Comparison of ENCODE assay signal across 17 cellular contexts in genomic region chr14:105068818-105069217, GRCh38. TPM values are rescaled to one million over a fixed set of nuclear protein-coding genes. Genes with fewer than 3 reads are reported as not detected.
DNase-seq lines count a peak whose midpoint lies in the region; ATAC-seq and TF ChIP-seq lines count a peak whose summit lies in the region.
"Had no signal": no experiment of that assay in that cellular context is flagged by ENCODE, and none has a peak within 500 bp of the region (broad histone marks: within the 10 kb centered on the region; RNA-seq: fewer than 3 reads in every experiment).

No MANE protein-coding gene starts in this region.

- H3K4me1 ChIP-seq in neural progenitor cell = peaks cover 13% of the 10 kb centered on the region
- H3K4me1 ChIP-seq: foreskin keratinocyte had no signal

- no peaks in the 10 kb centered on the region for H3F3A ChIP-seq in neural progenitor cell (ENCODE audit: low read depth)

- no peak for ATAC-seq in activated CD8-positive, alpha-beta T cell treated with anti-CD3 and anti-CD28 coated beads for 36 hours
- ATAC-seq in activated CD8-positive, alpha-beta T cell treated with anti-CD3 and anti-CD28 coated beads, Interleukin-2, amount 10 ng/mL, durations not matched to agents 7 days and 5 days = no peak
- ATAC-seq in activated B cell treated with CpG ODN at 0.5 μM for 24 hours (ENCODE audit: low read depth) (no peak), HG03196 (IDR thresholded peaks at IDR 0.05; ENCODE audit: unreplicated experiment) (no peak)
- ATAC-seq: foreskin keratinocyte had no signal

- H3K4me1 Mint-ChIP-seq in activated CD8-positive, alpha-beta T cell treated with anti-CD3 and anti-CD28 coated beads for 36 hours (ENCODE audit: low read depth) = peaks cover 54% of the 10 kb centered on the region
- H3K4me1 Mint-ChIP-seq in activated CD8-positive, alpha-beta T cell treated with anti-CD3 and anti-CD28 coated beads, Interleukin-2, amount 10 ng/mL, durations not matched to agents 7 days and 5 days (ENCODE audit: low read depth) = peaks cover 66% of the 10 kb centered on the region
- H3K4me1 Mint-ChIP-seq in activated B cell treated with CpG ODN at 0.5 μM for 24 hours (peaks cover 78% of the 10 kb centered on the region), neural progenitor cell (peaks cover 14% of the 10 kb centered on the region)

- peak overlapping the region; percentile 73 for H3K27ac Mint-ChIP-seq in activated CD8-positive, alpha-beta T cell treated with anti-CD3 and anti-CD28 coated beads for 36 hours
- H3K27ac Mint-ChIP-seq in activated CD8-positive, alpha-beta T cell treated with anti-CD3 and anti-CD28 coated beads, Interleukin-2, amount 10 ng/mL, durations not matched to agents 7 days and 5 days = no peak overlapping the region
- peak overlapping the region; percentile 92 for H3K27ac Mint-ChIP-seq in activated B cell treated with CpG ODN at 0.5 μM for 24 hours
- peak overlapping the region; percentile 13 for H3K27ac Mint-ChIP-seq in neural progenitor cell

- no peak overlapping the region for H3K9ac ChIP-seq in neural progenitor cell

- H3K27ac ChIP-seq in neural progenitor cell = no peak overlapping the region
- H3K27ac ChIP-seq: foreskin keratinocyte, tibial nerve had no signal

- no peaks in the 10 kb centered on the region for H3K9me3 ChIP-seq in neural progenitor cell (ENCODE audit: low read depth)
- H3K9me3 ChIP-seq: tibial nerve had no signal

- no peaks in the 10 kb centered on the region for H3K27me3 ChIP-seq in neural progenitor cell

- no peak overlapping the region for H2AFZ ChIP-seq in neural progenitor cell (replicated peaks)

- no peaks in the 10 kb centered on the region for H3K9me3 Mint-ChIP-seq in activated CD8-positive, alpha-beta T cell treated with anti-CD3 and anti-CD28 coated beads for 36 hours
- H3K9me3 Mint-ChIP-seq in activated CD8-positive, alpha-beta T cell treated with anti-CD3 and anti-CD28 coated beads, Interleukin-2, amount 10 ng/mL, durations not matched to agents 7 days and 5 days (ENCODE audit: insufficient read depth) = no peaks in the 10 kb centered on the region
- H3K9me3 Mint-ChIP-seq in activated B cell treated with CpG ODN at 0.5 μM for 24 hours = no peaks in the 10 kb centered on the region
- no peaks in the 10 kb centered on the region for H3K9me3 Mint-ChIP-seq in neural progenitor cell

- no peak for DNase-seq in activated CD8-positive, alpha-beta T cell treated with anti-CD3 and anti-CD28 coated beads for 36 hours
- no peak for DNase-seq in activated CD8-positive, alpha-beta T cell treated with anti-CD3 and anti-CD28 coated beads, Interleukin-2, amount 10 ng/mL, durations not matched to agents 7 days and 5 days
- no peak for DNase-seq in GM12864 (ENCODE audit: low read depth)
- DNase-seq in activated B cell treated with CpG ODN at 0.5 μM for 24 hours = no peak
- DNase-seq in neural progenitor cell (ENCODE audit: low spot score) = no peak
- DNase-seq in NCI-H2107 (lab: John Stamatoyannopoulos, UW) = no peak
- DNase-seq in NCI-H2029 (lab: John Stamatoyannopoulos, UW) = no peak
- DNase-seq: DND-41; foreskin keratinocyte; H7; KG1; NCI-H2029 treated with DMSO at 0.1 percent for 48 hours; stimulated activated naive CD4-positive, alpha-beta T cell had no signal

- H3K27me3 Mint-ChIP-seq in activated CD8-positive, alpha-beta T cell treated with anti-CD3 and anti-CD28 coated beads for 36 hours = no peaks in the 10 kb centered on the region
- H3K27me3 Mint-ChIP-seq in activated CD8-positive, alpha-beta T cell treated with anti-CD3 and anti-CD28 coated beads, Interleukin-2, amount 10 ng/mL, durations not matched to agents 7 days and 5 days (ENCODE audit: low read depth) = peaks cover 7% of the 10 kb centered on the region
- H3K27me3 Mint-ChIP-seq in activated B cell treated with CpG ODN at 0.5 μM for 24 hours (no peaks in the 10 kb centered on the region), neural progenitor cell (ENCODE audit: insufficient read depth, low read depth) (peaks cover 2% of the 10 kb centered on the region)

- CTCF ChIA-PET in activated CD8-positive, alpha-beta T cell treated with anti-CD3 and anti-CD28 coated beads for 36 hours (lab: Charles Lee) = no interaction called here
- CTCF ChIA-PET in activated CD8-positive, alpha-beta T cell treated with anti-CD3 and anti-CD28 coated beads, Interleukin-2, amount 10 ng/mL, durations not matched to agents 7 days and 5 days (lab: Charles Lee) = no interaction called here
- CTCF ChIA-PET in activated B cell treated with CpG ODN at 0.5 μM for 24 hours (lab: Charles Lee) = no interaction called here

- peak overlapping the region; percentile 9; the same call in 1 of the 2 replicates for H3K4me3 ChIP-seq in GM12864 (ENCODE audit: low read depth, low read length)
- no peak overlapping the region for H3K4me3 ChIP-seq in neural progenitor cell
- H3K4me3 ChIP-seq: tibial nerve had no signal

- no peak for TF ChIP-seq CTCF in activated CD8-positive, alpha-beta T cell treated with anti-CD3 and anti-CD28 coated beads for 36 hours (IDR thresholded peaks at IDR 0.05)
- TF ChIP-seq CTCF in GM12864 (IDR thresholded peaks at IDR 0.05; ENCODE audit: low read depth, low read length, missing control alignments) (no peak), activated B cell treated with CpG ODN at 0.5 μM for 24 hours (IDR thresholded peaks at IDR 0.05) (no peak), neural progenitor cell (IDR thresholded peaks at IDR 0.05) (no peak)

- H4K20me1 ChIP-seq in neural progenitor cell (ENCODE audit: low read depth) = no peaks in the 10 kb centered on the region

- POLR2A ChIA-PET in activated CD8-positive, alpha-beta T cell treated with anti-CD3 and anti-CD28 coated beads for 36 hours (lab: Charles Lee) = interaction anchor here (3.0 kb wide), 1 partner anchor 9 kb away, joined by 21 read pairs; no protein-coding TSS in a partner anchor
- POLR2A ChIA-PET in activated CD8-positive, alpha-beta T cell treated with anti-CD3 and anti-CD28 coated beads, Interleukin-2, amount 10 ng/mL, durations not matched to agents 7 days and 5 days (lab: Charles Lee) = no interaction called here
- POLR2A ChIA-PET in activated B cell treated with CpG ODN at 0.5 μM for 24 hours (lab: Charles Lee) = interaction anchor here (0.8 kb wide), 1 partner anchor 23 kb away, joined by 3 read pairs; no protein-coding TSS in a partner anchor

- intact Hi-C loops in activated CD8-positive, alpha-beta T cell treated with anti-CD3 and anti-CD28 coated beads for 36 hours (cut with micrococcal nuclease) = loop anchor here (5.0 kb wide), 1 partner anchor 317 kb away; the partner anchor contains the start of gene SIVA1
- intact Hi-C loops in activated B cell treated with CpG ODN at 0.5 μM for 24 hours (cut with micrococcal nuclease) = no loop called here

- peaks cover 7% of the 10 kb centered on the region for H3K36me3 Mint-ChIP-seq in activated CD8-positive, alpha-beta T cell treated with anti-CD3 and anti-CD28 coated beads for 36 hours (ENCODE audit: low read depth)
- H3K36me3 Mint-ChIP-seq in activated CD8-positive, alpha-beta T cell treated with anti-CD3 and anti-CD28 coated beads, Interleukin-2, amount 10 ng/mL, durations not matched to agents 7 days and 5 days (ENCODE audit: low read depth) = peaks cover 11% of the 10 kb centered on the region
- peaks cover 5% of the 10 kb centered on the region for H3K36me3 Mint-ChIP-seq in activated B cell treated with CpG ODN at 0.5 μM for 24 hours (ENCODE audit: low read depth)
- no peaks in the 10 kb centered on the region for H3K36me3 Mint-ChIP-seq in neural progenitor cell

- H3K79me2 ChIP-seq in neural progenitor cell (ENCODE audit: low read depth) = no peaks in the 10 kb centered on the region

- no peak overlapping the region for H3K4me2 ChIP-seq in neural progenitor cell

- H3K4me3 Mint-ChIP-seq in activated CD8-positive, alpha-beta T cell treated with anti-CD3 and anti-CD28 coated beads for 36 hours = no peak overlapping the region
- no peak overlapping the region for H3K4me3 Mint-ChIP-seq in activated CD8-positive, alpha-beta T cell treated with anti-CD3 and anti-CD28 coated beads, Interleukin-2, amount 10 ng/mL, durations not matched to agents 7 days and 5 days
- H3K4me3 Mint-ChIP-seq in activated B cell treated with CpG ODN at 0.5 μM for 24 hours (peak overlapping the region; percentile 4), neural progenitor cell (no peak overlapping the region)

- no peaks in the 10 kb centered on the region for H3K36me3 ChIP-seq in neural progenitor cell
- H3K36me3 ChIP-seq: tibial nerve had no signal

RNA-seq across cellular contexts. Expression of gene GPR132, which starts 3.6 kb away (rescaled TPM):
- total RNA-seq in activated CD8-positive, alpha-beta T cell treated with anti-CD3 and anti-CD28 coated beads for 36 hours = 10 to 100 TPM; 15.1 to 16.4 TPM
- total RNA-seq in activated CD8-positive, alpha-beta T cell treated with anti-CD3 and anti-CD28 coated beads, Interleukin-2, amount 10 ng/mL, durations not matched to agents 7 days and 5 days = 10 to 100 TPM; 35.7 to 40.4 TPM
- total RNA-seq in activated B cell treated with CpG ODN at 0.5 μM for 24 hours (43.4 and 48.5 TPM in 2 replicates), neural progenitor cell (ENCODE audit: low replicate concordance) (0.22 and 0.51 TPM in 2 replicates)
- total RNA-seq: A673, foreskin keratinocyte, H7, NCI-H460 had no signal

RNA-seq across cellular contexts. Expression of gene CDCA4, which starts 47.9 kb away (rescaled TPM):
- 10 to 100 TPM; 59.4 to 63.5 TPM for total RNA-seq in activated CD8-positive, alpha-beta T cell treated with anti-CD3 and anti-CD28 coated beads for 36 hours
- total RNA-seq in activated CD8-positive, alpha-beta T cell treated with anti-CD3 and anti-CD28 coated beads, Interleukin-2, amount 10 ng/mL, durations not matched to agents 7 days and 5 days = 10 to 100 TPM; 59.9 to 62.3 TPM
- total RNA-seq in activated B cell treated with CpG ODN at 0.5 μM for 24 hours (11.7 and 13.6 TPM in 2 replicates), neural progenitor cell (ENCODE audit: low replicate concordance) (56.6 and 102 TPM in 2 replicates)

Comparison
In these comparisons a context has a peak if more than half of its experiments do, and no peak if none do; other contexts are left out.
1. RNA of gene GPR132, which starts 3.6 kb away (total RNA-seq): 43.4 to 48.5 TPM in activated B cell treated with CpG ODN at 0.5 μM for 24 hours, 35.7 to 40.4 TPM in activated CD8-positive, alpha-beta T cell treated with anti-CD3 and anti-CD28 coated beads, Interleukin-2, amount 10 ng/mL, durations not matched to agents 7 days and 5 days and 15.1 to 16.4 TPM in activated CD8-positive, alpha-beta T cell treated with anti-CD3 and anti-CD28 coated beads for 36 hours; 0.22 to 0.51 TPM in neural progenitor cell; every median in the first group is over 10 times any median in the second.